9 cellular contexts compared by ENCODE assay signal in genomic region chr14:74235017-74235416, GRCh38. TPM values are rescaled to one million over a fixed set of nuclear protein-coding genes. Genes with fewer than 3 reads are reported as not detected.
"Had no signal": no experiment of that assay in that cellular context is flagged by ENCODE, and none has a peak within 500 bp of the region (broad histone marks: within the 10 kb centered on the region; RNA-seq: fewer than 3 reads in every experiment).

No MANE protein-coding gene starts in this region.

- FAIRE-seq: HepG2, K562 had no signal

- H3K9ac ChIP-seq: GM23248 had no signal

- H3K36me3 ChIP-seq: HAP-1 had no signal

- H3K4me3 Mint-ChIP-seq: IgD-negative memory B cell had no signal

- H3K4me1 Mint-ChIP-seq: IgD-negative memory B cell had no signal

- H3K27ac ChIP-seq: GM23248 had no signal

- H3K4me3 ChIP-seq: GM23248, HAP-1, K562 had no signal

- H2AFZ ChIP-seq: GM23248 had no signal

- H3K27ac Mint-ChIP-seq: IgD-negative memory B cell had no signal

- H3K4me1 ChIP-seq: HAP-1 had no signal

- DNase-seq: GM23248, GOT3, H7 had no signal

- H3K9me3 ChIP-seq: HAP-1 had no signal

RNA-seq across cellular contexts. Expression of gene VSX2, which starts 4.2 kb away (rescaled TPM):
- total RNA-seq: GM23248, H4, H7, HepG2, HT-29 had no signal
